In the genomic region with DNA sequence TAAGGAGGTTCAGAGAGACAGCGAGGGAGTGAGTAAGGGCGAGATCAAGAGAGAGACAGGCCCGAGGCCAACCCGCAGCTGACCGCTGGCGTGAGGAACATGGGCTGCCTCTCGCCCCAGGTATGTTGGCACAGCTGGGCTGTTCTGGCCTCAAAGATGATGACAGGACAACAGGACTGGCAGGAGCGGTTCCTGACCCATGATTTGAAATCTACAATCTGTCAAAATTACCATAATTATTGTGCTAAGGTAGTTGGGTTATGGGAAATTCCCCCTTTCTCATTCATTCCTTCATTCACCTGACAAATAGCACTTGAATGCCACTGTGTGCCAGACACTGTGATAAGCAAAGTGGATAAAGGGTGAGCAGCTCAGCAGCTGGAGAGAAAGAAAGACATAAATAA, we compare ENCODE assay signal across 15 cellular contexts. TPM values are rescaled to one million over a fixed set of nuclear protein-coding genes. Genes with fewer than 3 reads are reported as not detected.
DNase-seq lines count a peak whose midpoint lies in the region; ATAC-seq, FAIRE-seq and TF ChIP-seq lines count a peak whose summit lies in the region.
"Had no signal": no experiment of that assay in that cellular context is flagged by ENCODE, and none has a peak within 500 bp of the region (broad histone marks: within the 10 kb centered on the region; RNA-seq: fewer than 3 reads in every experiment).

No MANE protein-coding gene starts in this region.

- no peak overlapping the region for H3K56ac ChIP-seq in IMR-90 (ENCODE audit: extremely low read depth, insufficient read depth, low read length)

- TF ChIP-seq CTCF in IMR-90 (conservative IDR thresholded peaks at IDR 0.05; ENCODE audit: low read depth, low read length): no peak

- H3K9me3 ChIP-seq in IMR-90 (ENCODE audit: control insufficient read depth, insufficient read depth, low read length) (no peaks in the 10 kb centered on the region), skeletal muscle tissue (ENCODE audit: control insufficient read depth in 3 of 3, low read length in 3 of 3) (no peaks in the 10 kb centered on the region)

- H3K27ac ChIP-seq in IMR-90 (ENCODE audit: insufficient read depth, low read length) (no peak overlapping the region), skeletal muscle tissue (ENCODE audit: low read depth, low read length) (no peak overlapping the region)

- no peak overlapping the region for H3K18ac ChIP-seq in IMR-90 (ENCODE audit: low read depth, low read length)

- dilution Hi-C loops in IMR-90 (cut with HindIII; ENCODE audit: low sequenced_read_pairs, unreplicated experiment): no loop called here

- H3K4me3 ChIP-seq in IMR-90 (ENCODE audit: insufficient read depth, low read depth, low read length): no peak overlapping the region
- H3K4me3 ChIP-seq in skeletal muscle tissue (ENCODE audit: low read length in 3 of 3): no peak overlapping the region

- H3K9ac ChIP-seq in IMR-90 (ENCODE audit: low read depth, low read length): no peak overlapping the region
- peak overlapping the region in 2 of 3 donors; percentile 28 to 34 for H3K9ac ChIP-seq in skeletal muscle tissue (ENCODE audit: low read depth in 1 of 3, low read length in 3 of 3)

- TF ChIP-seq POLR2A in IMR-90 (IDR thresholded peaks at IDR 0.05; ENCODE audit: low read depth, low read length): no peak
- no peak for TF ChIP-seq POLR2A in GM12891 (IDR thresholded peaks at IDR 0.05; ENCODE audit: low read depth, low read length)

- H3K36me3 ChIP-seq in IMR-90 (ENCODE audit: control insufficient read depth, insufficient read depth, low read length): no peaks in the 10 kb centered on the region
- no peaks in the 10 kb centered on the region for H3K36me3 ChIP-seq in skeletal muscle tissue (ENCODE audit: control insufficient read depth in 3 of 3, insufficient read depth in 3 of 3, low read length in 3 of 3)

- H4K8ac ChIP-seq in IMR-90 (ENCODE audit: low read depth in 2 of 2, low read length in 2 of 2): no peak overlapping the region

- POLR2A ChIA-PET in IMR-90 (lab: Charles Lee; ENCODE audit: unreplicated experiment): no interaction called here

- no peak overlapping the region for H4K91ac ChIP-seq in IMR-90 (ENCODE audit: insufficient read depth, low read depth, low read length)

- no peak overlapping the region for H2BK20ac ChIP-seq in IMR-90 (ENCODE audit: low read depth, low read length)

- no peak for FAIRE-seq in GM12891 (lab: Jason Lieb, UNC)
- FAIRE-seq: HepG2 had no signal

- no peaks in the 10 kb centered on the region for H4K20me1 ChIP-seq in IMR-90 (ENCODE audit: insufficient read depth, low read length)

- CTCF ChIA-PET in IMR-90 (lab: Yijun Ruan, JAX): interaction anchor here (0.6 kb wide), 1 partner anchor 696 kb away, joined by 3 read pairs; no protein-coding TSS in a partner anchor

- H3K27me3 ChIP-seq in IMR-90 (ENCODE audit: control insufficient read depth, insufficient read depth, low read length) (no peaks in the 10 kb centered on the region), skeletal muscle tissue (ENCODE audit: control insufficient read depth in 3 of 3, insufficient read depth in 3 of 3, low read length in 3 of 3) (no peaks in the 10 kb centered on the region)

- intact Hi-C loops in IMR-90 (cut with micrococcal nuclease) (no loop called here), left cardiac atrium (cut with DNase I) (no loop called here)

- DNase-seq in IMR-90 (peak; percentile 42), RPMI7951 (ENCODE audit: low read depth) (peak; percentile 91), left cardiac atrium (peak; percentile 34), GM12891 (ENCODE audit: insufficient read length, low spot score) (no peak), NOMO-1 treated with DMSO at 0.1 percent for 48 hours (lab: John Stamatoyannopoulos, UW; ENCODE audit: unreplicated experiment) (no peak)
- DNase-seq: activated CD4-positive, alpha-beta T cell treated with anti-CD3 and anti-CD28 coated beads, Interleukin-2, amount 50 U/mL, for 4 hours; CD4-positive, alpha-beta memory T cell; dermis blood vessel endothelial cell; immature natural killer cell; naive B cell; NCI-H1694 had no signal

- no peak overlapping the region for H2BK5ac ChIP-seq in IMR-90 (ENCODE audit: low read depth, low read length, poor library complexity, severe bottlenecking)

- no peak overlapping the region for H3K4ac ChIP-seq in IMR-90 (ENCODE audit: low read depth, low read length)

- no peak overlapping the region for H2BK120ac ChIP-seq in IMR-90 (ENCODE audit: low read depth, low read length)

- in situ Hi-C loops in IMR-90 (cut with MboI; ENCODE audit: low sequenced_read_pairs): no loop called here

- no peak overlapping the region for H3K4me2 ChIP-seq in IMR-90 (ENCODE audit: low read depth, low read length)

- no peaks in the 10 kb centered on the region for H3K79me1 ChIP-seq in IMR-90 (ENCODE audit: low read depth in 1 of 2, low read length in 2 of 2)

- no CpG with 5 or more reads among the region's 8 CpGs for WGBS in IMR-90 (ENCODE audit: extremely low coverage in 2 of 2, insufficient read length in 1 of 2), 2 experiments

- no peak overlapping the region for H3K23ac ChIP-seq in IMR-90 (ENCODE audit: low read depth, low read length)

- no peak overlapping the region for H2BK15ac ChIP-seq in IMR-90 (ENCODE audit: low read depth, low read length)

- BruUV-seq in IMR-90 (replicated peaks; lab: Mats Ljungman, UMichigan): no TSS peak

- H3K4me1 ChIP-seq in IMR-90 (ENCODE audit: control insufficient read depth, insufficient read depth, low read length) (peaks cover 23% of the 10 kb centered on the region), skeletal muscle tissue (ENCODE audit: control insufficient read depth in 3 of 3, insufficient read depth in 3 of 3, low read length in 3 of 3) (peaks cover 30 to 39% (median 38%) of the 10 kb centered on the region in 3 donors)

- peaks cover 25% of the 10 kb centered on the region for H3K9me1 ChIP-seq in IMR-90 (ENCODE audit: insufficient read depth, low read length)

- H2AK5ac ChIP-seq in IMR-90 (ENCODE audit: low read depth, low read length): no peak overlapping the region; the same call in 1 of the 2 replicates

- H4K5ac ChIP-seq in IMR-90 (ENCODE audit: low read depth, low read length): no peak overlapping the region

- ATAC-seq in IMR-90 (ENCODE audit: low read depth) (0 out of 2 replicates have a peak, but pooled peaks have one; percentile 3), left cardiac atrium (peak; percentile 25 to 61), HG02981 (IDR thresholded peaks at IDR 0.05; ENCODE audit: unreplicated experiment) (no peak)
- ATAC-seq: HepG2 had no signal

- 0 out of 2 replicates have a peak overlapping the region, but pooled peaks have one; percentile 18 for H3K14ac ChIP-seq in IMR-90 (replicated peaks; ENCODE audit: low read depth, low read length)

- H2AFZ ChIP-seq in IMR-90 (replicated peaks; ENCODE audit: low read length, poor library complexity): no peak overlapping the region

- H2AK9ac ChIP-seq in IMR-90 (replicated peaks; ENCODE audit: low read depth, low read length, poor library complexity): no peak overlapping the region

- TF ChIP-seq RAD21 in IMR-90 (IDR thresholded peaks at IDR 0.05; ENCODE audit: low read length): no peak

TF ChIP-seq in IMR-90, 13 proteins besides CTCF, POLR2A, EP300 and RAD21 (continues in another document):
- TF ChIP-seq MXI1 (IDR thresholded peaks at IDR 0.05; ENCODE audit: borderline replicate concordance, low read depth, low read length): no peak
- TF ChIP-seq MAZ (IDR thresholded peaks at IDR 0.05; ENCODE audit: borderline replicate concordance, low read depth, low read length): no peak
- no peak for TF ChIP-seq RFX5 (IDR thresholded peaks at IDR 0.05; ENCODE audit: low read depth, low read length)

TF ChIP-seq in GM12891, 5 proteins besides CTCF, POLR2A, EP300 and RAD21:
- no peak for TF ChIP-seq PAX5 (IDR thresholded peaks at IDR 0.05; ENCODE audit: insufficient read depth, low read length, severe bottlenecking)
- no peak for TF ChIP-seq POU2F2 (IDR thresholded peaks at IDR 0.05; ENCODE audit: low read depth, low read length)
- no peak for TF ChIP-seq SPI1 (IDR thresholded peaks at IDR 0.05; ENCODE audit: low read depth, low read length)
- no peak for TF ChIP-seq TAF1 (IDR thresholded peaks at IDR 0.05; ENCODE audit: low read depth, low read length)
- no peak for TF ChIP-seq POLR2AphosphoS5 (IDR thresholded peaks at IDR 0.05; ENCODE audit: low read depth, low read length)

RNA-seq across cellular contexts. Expression of gene ENDOU, which starts 5.1 kb away (rescaled TPM):
- total RNA-seq in IMR-90 (2012; rRNA removed): under 0.01 TPM in 2 replicates
- 0.07 and 0.09 TPM in 2 replicates for polyA plus RNA-seq in IMR-90 (2012; rRNA removed)
- polyA plus RNA-seq in IMR-90 (2012; cell fraction: cytosol; rRNA removed): 0.03 TPM in 1 of 2 replicates, not detected in the other
- polyA plus RNA-seq in IMR-90 (2012; cell fraction: nucleus; rRNA removed; ENCODE audit: low replicate concordance): 0.11 and 0.15 TPM in 2 replicates
- 0.24 TPM in 1 of 2 replicates, not detected in the other for total RNA-seq in RPMI7951 (2014; rRNA removed; shearing (Covaris generic))
- under 1 TPM; 0.62 to 0.68 TPM for total RNA-seq in left cardiac atrium
- total RNA-seq in skeletal muscle tissue: 1.0 TPM
- 0.12 TPM for polyA plus RNA-seq in GM12891 (2012; ENCODE audit: low read depth, missing spikeins)
- total RNA-seq: CD4-positive, alpha-beta memory T cell; dermis blood vessel endothelial cell; fibroblast of villous mesenchyme; HepG2 had no signal
- polyA plus RNA-seq: CD4-positive, alpha-beta memory T cell; HepG2; immature natural killer cell had no signal

RNA-seq across cellular contexts. Expression of gene RPAP3, which starts 24.5 kb away (rescaled TPM):
- total RNA-seq in IMR-90 (2012; rRNA removed): 10.6 and 20.0 TPM in 2 replicates
- polyA plus RNA-seq in IMR-90 (2012; rRNA removed): 10.3 and 13.4 TPM in 2 replicates
- polyA plus RNA-seq in IMR-90 (2012; cell fraction: cytosol; rRNA removed): 0.77 and 1.2 TPM in 2 replicates
- polyA plus RNA-seq in IMR-90 (2012; cell fraction: nucleus; rRNA removed; ENCODE audit: low replicate concordance): 0.29 and 5.5 TPM in 2 replicates
- total RNA-seq in RPMI7951 (2014; rRNA removed; shearing (Covaris generic)): 20.1 and 24.6 TPM in 2 replicates
- 10 to 100 TPM; 22.7 to 22.8 TPM for total RNA-seq in left cardiac atrium
- 5.2 TPM for total RNA-seq in skeletal muscle tissue
- 16.6 TPM for polyA plus RNA-seq in GM12891 (2012; ENCODE audit: low read depth, missing spikeins)

RNA-seq across cellular contexts. Expression of gene RAPGEF3, which starts 28.3 kb away (rescaled TPM):
- total RNA-seq in IMR-90 (2012; rRNA removed) (0.83 and 1.3 TPM in 2 replicates), left cardiac atrium (10 to 100 TPM; 27.3 to 35.9 TPM), skeletal muscle tissue (8.4 TPM)
- 2.0 and 2.9 TPM in 2 replicates for polyA plus RNA-seq in IMR-90 (2012; rRNA removed)
- 1.7 TPM in 2 replicates for polyA plus RNA-seq in IMR-90 (2012; cell fraction: cytosol; rRNA removed)
- polyA plus RNA-seq in IMR-90 (2012; cell fraction: nucleus; rRNA removed; ENCODE audit: low replicate concordance): 11.2 and 11.8 TPM in 2 replicates
- 0.48 and 0.88 TPM in 2 replicates for total RNA-seq in RPMI7951 (2014; rRNA removed; shearing (Covaris generic))
- polyA plus RNA-seq in GM12891 (2012; ENCODE audit: low read depth, missing spikeins): 0.47 TPM

RNA-seq across cellular contexts. Expression of gene SLC48A1, which starts 42.7 kb away (rescaled TPM):
- total RNA-seq in IMR-90 (2012; rRNA removed): 4.4 and 4.8 TPM in 2 replicates
- 5.9 and 6.0 TPM in 2 replicates for polyA plus RNA-seq in IMR-90 (2012; rRNA removed)
- 4.1 and 10.3 TPM in 2 replicates for polyA plus RNA-seq in IMR-90 (2012; cell fraction: cytosol; rRNA removed)
- polyA plus RNA-seq in IMR-90 (2012; cell fraction: nucleus; rRNA removed; ENCODE audit: low replicate concordance): 10.0 and 10.3 TPM in 2 replicates
- 6.3 and 7.2 TPM in 2 replicates for total RNA-seq in RPMI7951 (2014; rRNA removed; shearing (Covaris generic))
- 10 to 100 TPM; 22.1 to 28.9 TPM for total RNA-seq in left cardiac atrium
- 7.8 TPM for total RNA-seq in skeletal muscle tissue
- 1.0 TPM for polyA plus RNA-seq in GM12891 (2012; ENCODE audit: low read depth, missing spikeins)

Comparison
In these comparisons a context has a peak if more than half of its experiments do, and no peak if none do; other contexts are left out.
1. DNase-seq: peak in IMR-90 (single experiment), RPMI7951 (single experiment) and left cardiac atrium (single experiment); none in GM12891 (single experiment) and NOMO-1 treated with DMSO at 0.1 percent for 48 hours (single experiment).